ENCODE assay signal across 1 cellular context in genomic region chr18:35511428-35511827, GRCh38.
A peak's percentile ranks its signal among the peaks of the same experiment; 100 is the strongest.
TF ChIP-seq lines count a peak whose summit lies in the region.

No MANE protein-coding gene starts in this region.

TF ChIP-seq in GM12878, 131 proteins besides CTCF, POLR2A, EP300 and RAD21 (continued from another document):
- TF ChIP-seq ZNF687 (IDR thresholded peaks at IDR 0.05): peak; percentile 71
- TF ChIP-seq SREBF1 (IDR thresholded peaks at IDR 0.05; ENCODE audit: low read length): no peak
- no peak for TF ChIP-seq ZBTB33 (IDR thresholded peaks at IDR 0.05)
- TF ChIP-seq E2F8 (IDR thresholded peaks at IDR 0.05; ENCODE audit: low read depth, partially characterized antibody): no peak
